ENCODE assay signal across 8 cellular contexts in genomic region chr18:9102391-9103216, GRCh38. TPM values are rescaled to one million over a fixed set of nuclear protein-coding genes. Genes with fewer than 3 reads are reported as not detected.
A peak's percentile ranks its signal among the peaks of the same experiment; 100 is the strongest.
DNase-seq lines count a peak whose midpoint lies in the region; ATAC-seq and TF ChIP-seq lines count a peak whose summit lies in the region.

Gene NDUFV2 (plus strand): TSS chr18:9102699. CDS start chr18:9102744, 45 bp downstream.

- H3K79me2 ChIP-seq in SU-DHL-6 (ENCODE audit: insufficient read depth, low read length): peaks cover 50% of the 10 kb centered on the region

- POLR2A ChIA-PET in activated naive CD8-positive, alpha-beta T cell treated with anti-CD3 and anti-CD28 coated beads, Interleukin-2, amount 10 ng/mL, durations not matched to agents 7 days and 5 days (lab: Charles Lee): interaction anchor here (0.5 to 10.7 kb wide), 12 partner anchors 8 to 232 kb away, joined by 3 to 211 read pairs (median 4); partner anchors contain the start of genes ANKRD12 and TWSG1

- H3K36me3 ChIP-seq in SU-DHL-6 (ENCODE audit: low read length): no peaks in the 10 kb centered on the region
- H3K36me3 ChIP-seq in thoracic aorta: no peaks in the 10 kb centered on the region

- peaks cover 22% of the 10 kb centered on the region for H4K20me1 ChIP-seq in SU-DHL-6 (ENCODE audit: low read depth, low read length)

- peak within 1 kb of the TSS; percentile 62 for H3K4me3 ChIP-seq in GM12875 (ENCODE audit: low read depth, low read length)
- H3K4me3 ChIP-seq in SU-DHL-6 (ENCODE audit: insufficient read depth, low read length, poor library complexity, severe bottlenecking): peak within 1 kb of the TSS; percentile 90
- H3K4me3 ChIP-seq in thoracic aorta: peak within 1 kb of the TSS; percentile 89

- H3K9me3 ChIP-seq in SU-DHL-6 (ENCODE audit: insufficient read depth, low read length) (no peaks in the 10 kb centered on the region), thoracic aorta (no peaks in the 10 kb centered on the region)

- peak; percentile 93 for ATAC-seq in HG02763 (IDR thresholded peaks at IDR 0.05; ENCODE audit: unreplicated experiment)
- ATAC-seq in activated naive CD8-positive, alpha-beta T cell treated with anti-CD3 and anti-CD28 coated beads, Interleukin-2, amount 10 ng/mL, durations not matched to agents 7 days and 5 days (ENCODE audit: low read depth): peak; percentile 91
- ATAC-seq in thoracic aorta (ENCODE audit: insufficient number of reproducible peaks, low FRiP score, low read depth): peak; percentile 84

- H3K4me1 ChIP-seq in thoracic aorta (ENCODE audit: control insufficient read depth in 1 of 2, low read depth in 2 of 2): peaks cover 30 to 41% of the 10 kb centered on the region in 2 donors

- peaks cover 47% of the 10 kb centered on the region for H3K4me1 Mint-ChIP-seq in activated naive CD8-positive, alpha-beta T cell treated with anti-CD3 and anti-CD28 coated beads, Interleukin-2, amount 10 ng/mL, durations not matched to agents 7 days and 5 days
- peaks cover 47% of the 10 kb centered on the region for H3K4me1 Mint-ChIP-seq in osteocyte (ENCODE audit: unreplicated experiment)

- TF ChIP-seq CTCF in GM12875 (IDR thresholded peaks at IDR 0.05; ENCODE audit: borderline replicate concordance, insufficient read depth, low read depth, low read length): no peak
- TF ChIP-seq CTCF in SU-DHL-6 (IDR thresholded peaks at IDR 0.05; ENCODE audit: insufficient read depth, low read length, poor library complexity, severe bottlenecking): no peak
- no peak for TF ChIP-seq CTCF in osteocyte (IDR thresholded peaks at IDR 0.05)
- no peak for TF ChIP-seq CTCF in thoracic aorta (IDR thresholded peaks at IDR 0.05)

- no peaks in the 10 kb centered on the region for H3K9me3 Mint-ChIP-seq in activated naive CD8-positive, alpha-beta T cell treated with anti-CD3 and anti-CD28 coated beads, Interleukin-2, amount 10 ng/mL, durations not matched to agents 7 days and 5 days
- no peaks in the 10 kb centered on the region for H3K9me3 Mint-ChIP-seq in osteocyte (ENCODE audit: unreplicated experiment)

- H3K27ac ChIP-seq in SU-DHL-6 (ENCODE audit: low read depth, low read length) (peak within 1 kb of the TSS; percentile 77), thoracic aorta (peak within 1 kb of the TSS; percentile 91 to 96)

- H3K27me3 Mint-ChIP-seq in activated naive CD8-positive, alpha-beta T cell treated with anti-CD3 and anti-CD28 coated beads, Interleukin-2, amount 10 ng/mL, durations not matched to agents 7 days and 5 days: no peaks in the 10 kb centered on the region
- H3K27me3 Mint-ChIP-seq in osteocyte (ENCODE audit: unreplicated experiment): no peaks in the 10 kb centered on the region

- H3F3A ChIP-seq in SU-DHL-6 (ENCODE audit: insufficient read depth): no peaks in the 10 kb centered on the region

- intact Hi-C loops in head of caudate nucleus (cut with DNase I): loop anchor here (1.0 to 10.0 kb wide), 2 partner anchors 34 to 512 kb away; partner anchors contain the start of genes ANKRD12 and PPP4R1

- peak; percentile 94 to 99 (median 98) for DNase-seq in NCI-H1417 (lab: John Stamatoyannopoulos, UW)
- DNase-seq in activated naive CD8-positive, alpha-beta T cell treated with anti-CD3 and anti-CD28 coated beads, Interleukin-2, amount 10 ng/mL, durations not matched to agents 7 days and 5 days: peak; percentile 99
- peak; percentile 84 to 99 (median 97) for DNase-seq in head of caudate nucleus
- DNase-seq in osteocyte (ENCODE audit: extremely low spot score, unreplicated experiment): peak; percentile 99
- peak; percentile 81 for DNase-seq in thoracic aorta (ENCODE audit: low spot score)

- peaks cover 28% of the 10 kb centered on the region for H3K36me3 Mint-ChIP-seq in activated naive CD8-positive, alpha-beta T cell treated with anti-CD3 and anti-CD28 coated beads, Interleukin-2, amount 10 ng/mL, durations not matched to agents 7 days and 5 days
- H3K36me3 Mint-ChIP-seq in osteocyte (ENCODE audit: unreplicated experiment): no peaks in the 10 kb centered on the region

- H3K4me3 Mint-ChIP-seq in activated naive CD8-positive, alpha-beta T cell treated with anti-CD3 and anti-CD28 coated beads, Interleukin-2, amount 10 ng/mL, durations not matched to agents 7 days and 5 days: peak within 1 kb of the TSS; percentile 99
- H3K4me3 Mint-ChIP-seq in osteocyte (ENCODE audit: unreplicated experiment): peak within 1 kb of the TSS; percentile 87

- H3K27me3 ChIP-seq in SU-DHL-6 (ENCODE audit: low read length): no peaks in the 10 kb centered on the region
- H3K27me3 ChIP-seq in thoracic aorta (replicated peaks; ENCODE audit: insufficient read depth): no peaks in the 10 kb centered on the region

- H2AFZ ChIP-seq in SU-DHL-6 (ENCODE audit: low read depth, low read length, severe bottlenecking): peak within 1 kb of the TSS; percentile 66

- peak within 1 kb of the TSS; percentile 81 for H3K9ac ChIP-seq in SU-DHL-6 (ENCODE audit: low read length)

- H3K9me2 ChIP-seq in SU-DHL-6 (replicated peaks; ENCODE audit: insufficient read depth, low read length): no peaks in the 10 kb centered on the region

- peak within 1 kb of the TSS; percentile 98 for H3K27ac Mint-ChIP-seq in activated naive CD8-positive, alpha-beta T cell treated with anti-CD3 and anti-CD28 coated beads, Interleukin-2, amount 10 ng/mL, durations not matched to agents 7 days and 5 days
- peak within 1 kb of the TSS; percentile 93 for H3K27ac Mint-ChIP-seq in osteocyte (ENCODE audit: unreplicated experiment)

- H3K4me2 ChIP-seq in SU-DHL-6 (ENCODE audit: low read depth, low read length, poor library complexity, severe bottlenecking): peak within 1 kb of the TSS; percentile 85

RNA-seq across cellular contexts. Expression of gene NDUFV2, which starts in this region (rescaled TPM):
- total RNA-seq in activated naive CD8-positive, alpha-beta T cell treated with anti-CD3 and anti-CD28 coated beads, Interleukin-2, amount 10 ng/mL, durations not matched to agents 7 days and 5 days: 100 to 1,000 TPM; 166 to 168 TPM
- total RNA-seq in osteocyte (97.7 and 98.8 TPM in 2 replicates), thoracic aorta (10 to 100 TPM; 44.0 to 94.9 TPM)

Comparison
In these comparisons a context has a peak if more than half of its experiments do, and no peak if none do; other contexts are left out.
1. Peak in every context shown above with its lines: DNase-seq, ATAC-seq, H3K4me3 ChIP-seq and H3K27ac ChIP-seq.